In genomic region chr5:131633830-131634229, GRCh38 we compare ENCODE assay signal across 8 cellular contexts. TPM values are rescaled to one million over a fixed set of nuclear protein-coding genes. Genes with fewer than 3 reads are reported as not detected.
DNase-seq lines count a peak whose midpoint lies in the region; ATAC-seq, FAIRE-seq and TF ChIP-seq lines count a peak whose summit lies in the region.

No MANE protein-coding gene starts in this region.

- peak overlapping the region; percentile 94 for H3K4me2 ChIP-seq in astrocyte (ENCODE audit: low read length)
- peak overlapping the region; percentile 65 for H3K4me2 ChIP-seq in mesenchymal stem cell (ENCODE audit: low read length, poor library complexity, severe bottlenecking)

- no peaks in the 10 kb centered on the region for H3K9me3 Mint-ChIP-seq in astrocyte (ENCODE audit: unreplicated experiment)

- peaks cover 0 to 6% (median 0%) of the 10 kb centered on the region in 9 donors for H3K36me3 ChIP-seq in heart right ventricle
- H3K36me3 ChIP-seq in astrocyte (ENCODE audit: insufficient read depth, low read length) = no peaks in the 10 kb centered on the region
- H3K36me3 ChIP-seq in mesenchymal stem cell (ENCODE audit: control insufficient read depth in 1 of 2, insufficient read depth in 2 of 2, low read depth in 1 of 2, low read length in 2 of 2) = no peaks in the 10 kb centered on the region
- no peaks in the 10 kb centered on the region for H3K36me3 ChIP-seq in aorta (ENCODE audit: control insufficient read depth in 1 of 2, insufficient read depth in 2 of 2, low read length in 1 of 2)

- DNase-seq in heart right ventricle = no peak
- DNase-seq in Right ventricle myocardium inferior (ENCODE audit: missing footprints) = no peak
- DNase-seq in astrocyte (ENCODE audit: low read depth) = no peak
- DNase-seq in mesenchymal stem cell = no peak
- no peak for DNase-seq in aorta
- no peak for DNase-seq in effector CD4-positive, alpha-beta T cell
- no peak for DNase-seq in glomerular visceral epithelial cell (ENCODE audit: extremely low spot score)

- no peak overlapping the region for H4K8ac ChIP-seq in mesenchymal stem cell (ENCODE audit: low read length)

- H3K14ac ChIP-seq in mesenchymal stem cell (ENCODE audit: low read length in 2 of 2) = no peak overlapping the region

- H3K4me3 ChIP-seq in heart right ventricle (peak overlapping the region; percentile 64 to 91 (median 75)), astrocyte (ENCODE audit: insufficient read depth, low read depth, low read length) (peak overlapping the region; percentile 97), mesenchymal stem cell (ENCODE audit: insufficient read depth in 1 of 2, low read depth in 1 of 2, low read length in 2 of 2) (peak overlapping the region in 1 of 2 experiments; percentile 86), aorta (ENCODE audit: low read length in 2 of 2) (peak overlapping the region; percentile 56 to 57)

- H2AK5ac ChIP-seq in mesenchymal stem cell (ENCODE audit: low read length, severe bottlenecking) = no peak overlapping the region

- H3K9me3 ChIP-seq in heart right ventricle (no peaks in the 10 kb centered on the region), astrocyte (ENCODE audit: insufficient read depth, low read depth, low read length) (no peaks in the 10 kb centered on the region), mesenchymal stem cell (ENCODE audit: control insufficient read depth, low read length) (no peaks in the 10 kb centered on the region), aorta (ENCODE audit: control insufficient read depth, low read length) (no peaks in the 10 kb centered on the region)

- peaks cover 59% of the 10 kb centered on the region for H3K79me2 ChIP-seq in astrocyte (ENCODE audit: insufficient read depth, low read length)

- no peak overlapping the region for H2BK15ac ChIP-seq in mesenchymal stem cell (ENCODE audit: low read depth, poor library complexity, severe bottlenecking)

- H3K4me3 Mint-ChIP-seq in astrocyte (ENCODE audit: unreplicated experiment) = peak overlapping the region; percentile 99

- H3K27ac ChIP-seq in heart right ventricle (peak overlapping the region in 7 of 10 donors; percentile 97 to 100 (median 98)), astrocyte (ENCODE audit: low read depth, low read length) (no peak overlapping the region), mesenchymal stem cell (ENCODE audit: low read length, poor library complexity, severe bottlenecking) (no peak overlapping the region), aorta (ENCODE audit: low read depth in 1 of 2, low read length in 2 of 2) (no peak overlapping the region)

- no peak for ATAC-seq in heart right ventricle
- ATAC-seq in Right ventricle myocardium inferior = no peak
- no peak for ATAC-seq in aorta (ENCODE audit: low FRiP score)
- ATAC-seq in HG03045 (IDR thresholded peaks at IDR 0.05; ENCODE audit: unreplicated experiment) = no peak

- H3K9ac ChIP-seq in astrocyte (ENCODE audit: low read length) (peak overlapping the region; percentile 97), mesenchymal stem cell (ENCODE audit: low read length) (peak overlapping the region; percentile 97)

- H3K27me3 Mint-ChIP-seq in astrocyte (ENCODE audit: low read depth, unreplicated experiment) = no peaks in the 10 kb centered on the region

- no peak overlapping the region for H3K18ac ChIP-seq in mesenchymal stem cell (ENCODE audit: low read depth in 1 of 2, low read length in 2 of 2)

- TF ChIP-seq CTCF in heart right ventricle (IDR thresholded peaks at IDR 0.05) (no peak), astrocyte (IDR thresholded peaks at IDR 0.05; ENCODE audit: insufficient read depth, low read depth, low read length) (no peak)

- no peak overlapping the region for H2BK120ac ChIP-seq in mesenchymal stem cell (ENCODE audit: low read depth, low read length)

- H3K4me1 Mint-ChIP-seq in astrocyte (ENCODE audit: low read depth, unreplicated experiment) = peaks cover 10% of the 10 kb centered on the region

- H2BK5ac ChIP-seq in mesenchymal stem cell (ENCODE audit: low read depth, low read length, poor library complexity, severe bottlenecking) = no peak overlapping the region

- H4K20me1 ChIP-seq in astrocyte (ENCODE audit: insufficient read depth, low read length) = peaks cover 24% of the 10 kb centered on the region

- H2AFZ ChIP-seq in astrocyte (ENCODE audit: low read depth, low read length) (no peak overlapping the region), mesenchymal stem cell (ENCODE audit: low read depth, low read length) (no peak overlapping the region)

- no peak overlapping the region for H3K4ac ChIP-seq in mesenchymal stem cell (ENCODE audit: low read depth in 1 of 2, low read length in 2 of 2)

- H2BK12ac ChIP-seq in mesenchymal stem cell (ENCODE audit: low read length in 2 of 2) = no peak overlapping the region

- H3K27ac Mint-ChIP-seq in astrocyte (ENCODE audit: unreplicated experiment) = peak overlapping the region; percentile 99

- H3K27me3 ChIP-seq in heart right ventricle (no peaks in the 10 kb centered on the region), astrocyte (ENCODE audit: insufficient read depth, low read length) (no peaks in the 10 kb centered on the region), mesenchymal stem cell (ENCODE audit: control insufficient read depth in 1 of 2, insufficient read depth in 1 of 2, low read length in 2 of 2) (no peaks in the 10 kb centered on the region), aorta (ENCODE audit: control insufficient read depth in 1 of 2, insufficient read depth in 2 of 2, low read length in 1 of 2) (no peaks in the 10 kb centered on the region)

- H3K79me1 ChIP-seq in mesenchymal stem cell (replicated peaks; ENCODE audit: low read length, poor library complexity, severe bottlenecking) = peaks cover 4% of the 10 kb centered on the region

- H3K36me3 Mint-ChIP-seq in astrocyte (ENCODE audit: low read depth, unreplicated experiment) = peaks cover 4% of the 10 kb centered on the region

- H3K4me1 ChIP-seq in heart right ventricle = peaks cover 4 to 65% (median 40%) of the 10 kb centered on the region in 9 donors
- H3K4me1 ChIP-seq in astrocyte (ENCODE audit: insufficient read depth, low read length) = peaks cover 12% of the 10 kb centered on the region
- H3K4me1 ChIP-seq in mesenchymal stem cell (ENCODE audit: control insufficient read depth, insufficient read depth, low read depth, low read length) = peaks cover 6% of the 10 kb centered on the region
- peaks cover 0 to 5% of the 10 kb centered on the region in 2 donors for H3K4me1 ChIP-seq in aorta (ENCODE audit: control insufficient read depth in 1 of 2, insufficient read depth in 2 of 2, low read length in 2 of 2)

- H4K91ac ChIP-seq in mesenchymal stem cell (ENCODE audit: low read length) = no peak overlapping the region

- intact Hi-C loops in heart right ventricle (cut with DNase I) = loop anchor here in 4 of 10 donors (2.0 to 10.0 kb wide), 3 partner anchors 37 to 163 kb away; partner anchors contain the start of gene FNIP1 (in 3 of the 4)
- intact Hi-C loops in Right ventricle myocardium inferior (cut with DNase I) = loop anchor here (2.0 kb wide), 1 partner anchor 163 kb away; the partner anchor contains the start of gene FNIP1
- intact Hi-C loops in aorta (cut with DNase I) = no loop called here

- H3K23ac ChIP-seq in mesenchymal stem cell (ENCODE audit: low read length in 2 of 2) = no peak overlapping the region

- WGBS in heart right ventricle, 2 donors = 49 to 56% methylated on average over 5 of the region's 5 CpGs
- 58% methylated on average over 4 of the region's 5 CpGs for WGBS in mesenchymal stem cell
- WGBS in aorta, 2 donors = 12 to 23% methylated on average over 5 of the region's 5 CpGs

- FAIRE-seq in astrocyte (lab: Jason Lieb, UNC) = no peak

RNA-seq across cellular contexts. Expression of gene RAPGEF6, which starts 1.2 kb away (rescaled TPM):
- total RNA-seq in heart right ventricle = 10 to 100 TPM in 8 of 10 donors, 1 to 10 TPM in 2; 8.5 to 16.3 (median 11.7) TPM
- polyA plus RNA-seq in heart right ventricle = 1 to 10 TPM; 1.5 to 4.3 TPM
- total RNA-seq in Right ventricle myocardium inferior = 8.5 TPM
- total RNA-seq in astrocyte = 14.1 and 14.9 TPM in 2 replicates
- polyA plus RNA-seq in mesenchymal stem cell (2013, experiment 1 of 2) = 3.1 TPM
- 3.1 TPM for polyA plus RNA-seq in mesenchymal stem cell (2013, experiment 2 of 2)
- 10 to 100 TPM; 26.1 to 26.6 TPM for total RNA-seq in aorta
- polyA plus RNA-seq in aorta = 1 to 10 TPM; 2.1 to 4.1 TPM

Comparison
In these comparisons a context has a peak if more than half of its experiments do, and no peak if none do; other contexts are left out.
1. H3K27ac ChIP-seq: peak in heart right ventricle (7 of 10); none in astrocyte (single experiment), mesenchymal stem cell (single experiment) and aorta (0 of 2).